Comparison of ENCODE assay signal across 31 cellular contexts in the genomic region with DNA sequence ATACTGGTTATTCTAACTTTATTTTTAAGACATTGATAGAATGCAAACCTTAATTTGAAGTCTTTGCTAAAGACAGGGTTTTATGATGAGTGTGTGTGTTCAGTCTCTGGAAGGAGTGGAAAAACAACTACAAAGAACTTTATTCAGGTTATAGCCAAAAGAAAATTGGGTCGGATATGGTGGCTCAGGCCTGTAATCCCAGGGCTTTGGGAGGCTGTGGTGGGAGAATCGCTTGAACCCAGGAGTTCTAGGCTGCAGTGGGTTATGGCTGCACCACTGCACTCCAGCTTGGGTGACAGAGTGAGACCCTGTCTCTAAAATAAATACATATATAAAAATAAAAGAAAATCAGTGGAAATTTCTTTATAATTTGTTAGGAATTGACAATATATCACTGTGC.
"Had no signal": no experiment of that assay in that cellular context is flagged by ENCODE, and none has a peak within 500 bp of the region (broad histone marks: within the 10 kb centered on the region; RNA-seq: fewer than 3 reads in every experiment).

No MANE protein-coding gene starts in this region.

- DNase-seq: activated effector memory CD4-positive, alpha-beta T cell treated with anti-CD3 and anti-CD28 coated beads, Interleukin-2, amount 50 U/mL, for 16 hours; activated effector memory CD4-positive, alpha-beta T cell treated with Interleukin-2 at 50 U/mL for 16 hours; activated gamma-delta T cell; activated gamma-delta T cell treated with Interleukin-2 at 50 U/mL for 16 hours; activated naive CD4-positive, alpha-beta T cell; activated naive CD4-positive, alpha-beta T cell treated with anti-CD3 and anti-CD28 coated beads for 36 hours; activated naive CD4-positive, alpha-beta T cell treated with anti-CD3 and anti-CD28 coated beads, Interleukin-2, amount 10 ng/mL, durations not matched to agents 7 days and 5 days; activated naive CD4-positive, alpha-beta T cell treated with anti-CD3 and anti-CD28 coated beads, Interleukin-2, amount 50 U/mL, for 16 hours; activated naive CD4-positive, alpha-beta T cell treated with Interleukin-2 at 50 U/mL for 16 hours; activated naive CD8-positive, alpha-beta T cell treated with anti-CD3 and anti-CD28 coated beads for 36 hours; activated naive CD8-positive, alpha-beta T cell treated with anti-CD3 and anti-CD28 coated beads, Interleukin-2, amount 10 ng/mL, durations not matched to agents 7 days and 5 days; activated naive CD8-positive, alpha-beta T cell treated with anti-CD3 and anti-CD28 coated beads, Interleukin-2, amount 50 U/mL, for 24 hours; activated T-cell treated with anti-CD3 and anti-CD28 coated beads, Interleukin-2, amount 50 U/mL, for 24 hours; activated T-cell treated with anti-CD3 and anti-CD28 coated beads, Interleukin-2, amount 50 U/mL, for 4 hours; activated T-cell treated with anti-CD3 and anti-CD28 coated beads, Interleukin-2, amount 50 U/mL, for 48 hours; activated T-cell treated with anti-CD3 and anti-CD28 coated beads, Interleukin-2, amount 50 U/mL, for 72 hours; adrenal gland; amniotic stem cell; amygdala; anterior cingulate cortex; aorta; body of pancreas; brain microvascular endothelial cell; caudate nucleus; central memory CD4-positive, alpha-beta T cell; cerebellar nuclear complex had no signal

- H3K36me3 ChIP-seq: adrenal gland, ascending aorta, brain microvascular endothelial cell, breast epithelium, cardiac muscle cell had no signal

- H3K4me1 ChIP-seq: adrenal gland, ascending aorta, body of pancreas, breast epithelium had no signal

- H3K27me3 ChIP-seq: adrenal gland, ascending aorta, body of pancreas, brain microvascular endothelial cell, breast epithelium, cardiac muscle cell had no signal

- ATAC-seq: activated naive CD4-positive, alpha-beta T cell treated with anti-CD3 and anti-CD28 coated beads, Interleukin-2, amount 50 U/mL, for 72 hours; activated naive CD8-positive, alpha-beta T cell treated with anti-CD3 and anti-CD28 coated beads, Interleukin-2, amount 50 U/mL, for 24 hours; activated T-cell treated with anti-CD3 and anti-CD28 coated beads, Interleukin-2, amount 50 U/mL, for 4 hours; activated T-cell treated with anti-CD3 and anti-CD28 coated beads, Interleukin-2, amount 50 U/mL, for 72 hours; activated T-helper 17 cell treated with anti-CD3 and anti-CD28 coated beads, Interleukin-2, amount 50 U/mL, for 72 hours; body of pancreas had no signal

- H3K4me3 ChIP-seq: adrenal gland, ascending aorta, body of pancreas, breast epithelium, cardiac muscle cell had no signal

- H3K9me3 ChIP-seq: adrenal gland, ascending aorta, body of pancreas, breast epithelium had no signal

- H3K27ac ChIP-seq: adrenal gland, ascending aorta, body of pancreas, brain microvascular endothelial cell, breast epithelium, cardiac muscle cell had no signal
